Comparison of ENCODE assay signal across 15 cellular contexts in genomic region chr15:100771745-100772144, GRCh38.
DNase-seq lines count a peak whose midpoint lies in the region; ATAC-seq and TF ChIP-seq lines count a peak whose summit lies in the region.
"Had no signal": no experiment of that assay in that cellular context is flagged by ENCODE, and none has a peak within 500 bp of the region (broad histone marks: within the 10 kb centered on the region; RNA-seq: fewer than 3 reads in every experiment).

No MANE protein-coding gene starts in this region.

- no peaks in the 10 kb centered on the region for H3K9me3 ChIP-seq in endodermal cell (ENCODE audit: control insufficient read depth, low read length)
- H3K9me3 ChIP-seq in osteoblast (ENCODE audit: low read depth, low read length), result no peaks in the 10 kb centered on the region
- no peaks in the 10 kb centered on the region for H3K9me3 ChIP-seq in smooth muscle cell (replicated peaks; ENCODE audit: low read depth)
- H3K9me3 ChIP-seq: HAP-1 had no signal

- peaks cover 3% of the 10 kb centered on the region for H3K36me3 Mint-ChIP-seq in endodermal cell (ENCODE audit: low read depth)
- H3K36me3 Mint-ChIP-seq: naive thymus-derived CD8-positive, alpha-beta T cell had no signal

- H3K4me1 ChIP-seq in endodermal cell (ENCODE audit: control insufficient read depth, insufficient read depth, low read length) (no peaks in the 10 kb centered on the region), osteoblast (ENCODE audit: insufficient read depth, low read length) (no peaks in the 10 kb centered on the region), smooth muscle cell (ENCODE audit: low read depth) (peaks cover 11% of the 10 kb centered on the region)
- H3K4me1 ChIP-seq: HAP-1 had no signal

- WGBS in endodermal cell (ENCODE audit: insufficient coverage in 1 of 2, insufficient read length in 1 of 2), 2 experiments, result 94 to 100% methylated on average over 1 to 4 of the region's 4 CpGs
- 88% methylated on average over 4 of the region's 4 CpGs for WGBS in smooth muscle cell (ENCODE audit: low lambda C conversion rate)

- no peak for TF ChIP-seq CTCF in endodermal cell (conservative IDR thresholded peaks at IDR 0.05)
- no peak for TF ChIP-seq CTCF in osteoblast (IDR thresholded peaks at IDR 0.05; ENCODE audit: extremely low read depth, low read depth, low read length)
- TF ChIP-seq CTCF in smooth muscle cell (IDR thresholded peaks at IDR 0.05; ENCODE audit: borderline replicate concordance, insufficient read depth, poor library complexity, severe bottlenecking), result no peak

- no peak overlapping the region for H3K27ac Mint-ChIP-seq in endodermal cell
- H3K27ac Mint-ChIP-seq: naive thymus-derived CD8-positive, alpha-beta T cell had no signal

- H3K27ac ChIP-seq in endodermal cell (ENCODE audit: low read depth, low read length) (no peak overlapping the region), osteoblast (ENCODE audit: low read depth, low read length) (no peak overlapping the region), smooth muscle cell (ENCODE audit: low read depth) (no peak overlapping the region)
- H3K27ac ChIP-seq: dorsolateral prefrontal cortex had no signal

- ATAC-seq in GM21786 (IDR thresholded peaks at IDR 0.05; ENCODE audit: unreplicated experiment) (no peak), left lobe of liver (no peak)
- ATAC-seq: naive thymus-derived CD8-positive, alpha-beta T cell had no signal

- H3K9ac ChIP-seq in endodermal cell (ENCODE audit: extremely low read depth, low read length, poor library complexity, severe bottlenecking) (no peak overlapping the region), smooth muscle cell (ENCODE audit: low read depth) (no peak overlapping the region)

- H3K4me3 Mint-ChIP-seq in endodermal cell, result no peak overlapping the region
- H3K4me3 Mint-ChIP-seq: naive thymus-derived CD8-positive, alpha-beta T cell had no signal

- no peaks in the 10 kb centered on the region for H3K27me3 ChIP-seq in endodermal cell (ENCODE audit: control insufficient read depth, insufficient read depth, low read length, poor library complexity, severe bottlenecking)
- H3K27me3 ChIP-seq in osteoblast (ENCODE audit: insufficient read depth, low read length), result no peaks in the 10 kb centered on the region
- no peaks in the 10 kb centered on the region for H3K27me3 ChIP-seq in smooth muscle cell (ENCODE audit: low read depth)

- H3K4me2 ChIP-seq in osteoblast (ENCODE audit: insufficient read depth, low read length) (no peak overlapping the region), smooth muscle cell (no peak overlapping the region)

- peaks cover 16% of the 10 kb centered on the region for H3K9me3 Mint-ChIP-seq in endodermal cell

- H3K36me3 ChIP-seq in endodermal cell (ENCODE audit: control insufficient read depth, insufficient read depth, low read length) (no peaks in the 10 kb centered on the region), osteoblast (ENCODE audit: insufficient read depth, low read length) (no peaks in the 10 kb centered on the region), smooth muscle cell (ENCODE audit: low read depth) (no peaks in the 10 kb centered on the region)
- H3K36me3 ChIP-seq: HAP-1 had no signal

- no peak overlapping the region for H2AFZ ChIP-seq in osteoblast (ENCODE audit: low read length)
- H2AFZ ChIP-seq in smooth muscle cell (ENCODE audit: low read depth), result no peak overlapping the region

- H3K27me3 Mint-ChIP-seq in endodermal cell (ENCODE audit: insufficient read depth), result no peaks in the 10 kb centered on the region

- DNase-seq in GM03348 (ENCODE audit: low spot score) (peak; percentile 10), NCI-H82 (lab: John Stamatoyannopoulos, UW) (peak; percentile 59), endodermal cell (peak; percentile 39), osteoblast (ENCODE audit: insufficient read length, low spot score, missing footprints) (peak; percentile 54), C1 segment of cervical spinal cord (lab: John Stamatoyannopoulos, UW) (no peak), left lobe of liver (ENCODE audit: low spot score) (no peak), smooth muscle cell (lab: John Stamatoyannopoulos, UW; ENCODE audit: unreplicated experiment) (no peak)
- DNase-seq: activated CD4-positive, CD25-positive, alpha-beta regulatory T cell; activated gamma-delta T cell; dorsolateral prefrontal cortex; hippocampal formation; naive thymus-derived CD8-positive, alpha-beta T cell; stimulated activated CD4-positive, alpha-beta T cell treated with anti-CD3 and anti-CD28 coated beads, Interleukin-1b, Interleukin-23, amount 100 ng/mL, for 48 hours had no signal

- H3K4me1 Mint-ChIP-seq in endodermal cell, result peaks cover 10% of the 10 kb centered on the region
- H3K4me1 Mint-ChIP-seq: naive thymus-derived CD8-positive, alpha-beta T cell had no signal

- H3F3A ChIP-seq in smooth muscle cell (ENCODE audit: low read depth), result no peaks in the 10 kb centered on the region

- H3K4me3 ChIP-seq in endodermal cell (ENCODE audit: low read length) (no peak overlapping the region), osteoblast (ENCODE audit: insufficient read depth, low read length) (no peak overlapping the region), smooth muscle cell (no peak overlapping the region)
- H3K4me3 ChIP-seq: dorsolateral prefrontal cortex, HAP-1 had no signal

- no peaks in the 10 kb centered on the region for H4K20me1 ChIP-seq in osteoblast (ENCODE audit: insufficient read depth, low read length)
- H4K20me1 ChIP-seq in smooth muscle cell (ENCODE audit: low read depth), result no peaks in the 10 kb centered on the region

- H3K79me2 ChIP-seq in osteoblast (ENCODE audit: insufficient read depth, low read length), result no peaks in the 10 kb centered on the region
- no peaks in the 10 kb centered on the region for H3K79me2 ChIP-seq in smooth muscle cell (ENCODE audit: low read depth)

Comparison
In these comparisons a context has a peak if more than half of its experiments do, and no peak if none do; other contexts are left out.
1. DNase-seq: peak in GM03348 (single experiment), NCI-H82 (single experiment), endodermal cell (single experiment) and osteoblast (single experiment); none in C1 segment of cervical spinal cord (0 of 14), left lobe of liver (single experiment) and smooth muscle cell (single experiment).